ENCODE assay signal across 1 cellular context in the genomic region with DNA sequence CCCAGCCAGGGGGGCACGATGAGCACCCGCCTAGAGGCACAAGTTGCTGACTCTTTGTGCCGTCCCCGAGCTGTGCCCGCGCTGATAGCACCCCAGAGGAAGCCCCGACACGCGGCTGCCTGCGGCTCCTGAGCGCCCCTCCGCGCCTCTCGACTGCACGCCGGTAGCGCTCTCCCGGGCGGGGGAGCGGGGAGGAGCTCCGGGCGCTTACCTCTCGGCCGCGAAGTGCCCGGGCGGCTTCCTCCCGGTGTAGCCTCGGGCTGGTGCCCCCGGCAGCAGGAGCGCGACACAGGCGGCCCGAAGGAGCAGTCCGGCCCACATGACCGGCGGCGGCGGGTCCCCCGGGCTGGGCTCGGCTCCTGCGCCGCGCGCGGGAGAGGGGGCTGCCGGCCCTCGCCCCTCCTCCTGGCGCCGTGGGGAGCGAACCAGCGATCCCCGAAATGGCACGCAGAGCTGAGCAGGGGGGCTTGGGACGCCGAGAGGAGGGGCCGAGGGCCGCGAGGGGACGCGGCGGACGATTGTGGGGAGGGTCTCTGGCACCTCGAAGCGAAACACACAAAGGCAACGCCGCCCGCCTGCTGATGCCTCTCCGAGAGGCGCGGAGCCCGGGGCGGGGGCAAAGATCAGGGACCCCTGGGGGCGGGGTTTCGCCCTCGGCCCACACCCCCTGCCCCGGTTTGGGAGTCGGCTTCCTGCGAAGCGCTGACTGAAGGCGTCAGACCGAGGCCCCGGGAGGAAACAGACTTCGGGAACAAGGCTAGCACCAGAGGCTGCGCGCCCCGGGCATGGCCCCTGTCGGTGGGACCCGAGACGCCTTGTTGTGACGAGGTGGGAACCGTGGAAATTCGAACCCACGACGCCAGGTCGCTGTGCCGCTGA.
TF ChIP-seq lines count a peak whose summit lies in the region.

A gene with protein sequence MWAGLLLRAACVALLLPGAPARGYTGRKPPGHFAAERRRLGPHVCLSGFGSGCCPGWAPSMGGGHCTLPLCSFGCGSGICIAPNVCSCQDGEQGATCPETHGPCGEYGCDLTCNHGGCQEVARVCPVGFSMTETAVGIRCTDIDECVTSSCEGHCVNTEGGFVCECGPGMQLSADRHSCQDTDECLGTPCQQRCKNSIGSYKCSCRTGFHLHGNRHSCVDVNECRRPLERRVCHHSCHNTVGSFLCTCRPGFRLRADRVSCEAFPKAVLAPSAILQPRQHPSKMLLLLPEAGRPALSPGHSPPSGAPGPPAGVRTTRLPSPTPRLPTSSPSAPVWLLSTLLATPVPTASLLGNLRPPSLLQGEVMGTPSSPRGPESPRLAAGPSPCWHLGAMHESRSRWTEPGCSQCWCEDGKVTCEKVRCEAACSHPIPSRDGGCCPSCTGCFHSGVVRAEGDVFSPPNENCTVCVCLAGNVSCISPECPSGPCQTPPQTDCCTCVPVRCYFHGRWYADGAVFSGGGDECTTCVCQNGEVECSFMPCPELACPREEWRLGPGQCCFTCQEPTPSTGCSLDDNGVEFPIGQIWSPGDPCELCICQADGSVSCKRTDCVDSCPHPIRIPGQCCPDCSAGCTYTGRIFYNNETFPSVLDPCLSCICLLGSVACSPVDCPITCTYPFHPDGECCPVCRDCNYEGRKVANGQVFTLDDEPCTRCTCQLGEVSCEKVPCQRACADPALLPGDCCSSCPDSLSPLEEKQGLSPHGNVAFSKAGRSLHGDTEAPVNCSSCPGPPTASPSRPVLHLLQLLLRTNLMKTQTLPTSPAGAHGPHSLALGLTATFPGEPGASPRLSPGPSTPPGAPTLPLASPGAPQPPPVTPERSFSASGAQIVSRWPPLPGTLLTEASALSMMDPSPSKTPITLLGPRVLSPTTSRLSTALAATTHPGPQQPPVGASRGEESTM (minus strand): TSS at position 600 of the 879 bp plus-strand sequence. CDS start 279 bp downstream, at position 321.

TF ChIP-seq in HepG2, 621 proteins besides CTCF, POLR2A, EP300 and RAD21 (continued from another document and continues in another):
- TF ChIP-seq NRL (CRISPR knock-in tag; IDR thresholded peaks at IDR 0.05; ENCODE audit: borderline replicate concordance), result no peak
- no peak for TF ChIP-seq ZKSCAN5 (CRISPR knock-in tag; IDR thresholded peaks at IDR 0.05)
- TF ChIP-seq, protein P1, sequence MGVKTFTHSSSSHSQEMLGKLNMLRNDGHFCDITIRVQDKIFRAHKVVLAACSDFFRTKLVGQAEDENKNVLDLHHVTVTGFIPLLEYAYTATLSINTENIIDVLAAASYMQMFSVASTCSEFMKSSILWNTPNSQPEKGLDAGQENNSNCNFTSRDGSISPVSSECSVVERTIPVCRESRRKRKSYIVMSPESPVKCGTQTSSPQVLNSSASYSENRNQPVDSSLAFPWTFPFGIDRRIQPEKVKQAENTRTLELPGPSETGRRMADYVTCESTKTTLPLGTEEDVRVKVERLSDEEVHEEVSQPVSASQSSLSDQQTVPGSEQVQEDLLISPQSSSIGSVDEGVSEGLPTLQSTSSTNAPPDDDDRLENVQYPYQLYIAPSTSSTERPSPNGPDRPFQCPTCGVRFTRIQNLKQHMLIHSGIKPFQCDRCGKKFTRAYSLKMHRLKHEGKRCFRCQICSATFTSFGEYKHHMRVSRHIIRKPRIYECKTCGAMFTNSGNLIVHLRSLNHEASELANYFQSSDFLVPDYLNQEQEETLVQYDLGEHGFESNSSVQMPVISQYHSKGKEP (CRISPR knock-in tag; IDR thresholded peaks at IDR 0.05), result no peak
- TF ChIP-seq TCF7L2 (IDR thresholded peaks at IDR 0.05; ENCODE audit: low read depth, low read length), result no peak
- no peak; the same call in 1 of the 2 replicates for TF ChIP-seq SMYD3 (CRISPR knock-in tag; IDR thresholded peaks at IDR 0.05)
- TF ChIP-seq ZFP90 (CRISPR knock-in tag; IDR thresholded peaks at IDR 0.05; ENCODE audit: borderline replicate concordance), result 0 out of 2 replicates have a peak, but pooled peaks have one; percentile 48
- no peak for TF ChIP-seq ZNF552 (CRISPR knock-in tag; IDR thresholded peaks at IDR 0.05; ENCODE audit: borderline replicate concordance)
- no peak for TF ChIP-seq TSC22D2 (CRISPR knock-in tag; IDR thresholded peaks at IDR 0.05; ENCODE audit: borderline replicate concordance)
- no peak; the same call in 1 of the 2 replicates for TF ChIP-seq SNAI1 (CRISPR knock-in tag; IDR thresholded peaks at IDR 0.05; ENCODE audit: borderline replicate concordance)
- TF ChIP-seq, protein P2, sequence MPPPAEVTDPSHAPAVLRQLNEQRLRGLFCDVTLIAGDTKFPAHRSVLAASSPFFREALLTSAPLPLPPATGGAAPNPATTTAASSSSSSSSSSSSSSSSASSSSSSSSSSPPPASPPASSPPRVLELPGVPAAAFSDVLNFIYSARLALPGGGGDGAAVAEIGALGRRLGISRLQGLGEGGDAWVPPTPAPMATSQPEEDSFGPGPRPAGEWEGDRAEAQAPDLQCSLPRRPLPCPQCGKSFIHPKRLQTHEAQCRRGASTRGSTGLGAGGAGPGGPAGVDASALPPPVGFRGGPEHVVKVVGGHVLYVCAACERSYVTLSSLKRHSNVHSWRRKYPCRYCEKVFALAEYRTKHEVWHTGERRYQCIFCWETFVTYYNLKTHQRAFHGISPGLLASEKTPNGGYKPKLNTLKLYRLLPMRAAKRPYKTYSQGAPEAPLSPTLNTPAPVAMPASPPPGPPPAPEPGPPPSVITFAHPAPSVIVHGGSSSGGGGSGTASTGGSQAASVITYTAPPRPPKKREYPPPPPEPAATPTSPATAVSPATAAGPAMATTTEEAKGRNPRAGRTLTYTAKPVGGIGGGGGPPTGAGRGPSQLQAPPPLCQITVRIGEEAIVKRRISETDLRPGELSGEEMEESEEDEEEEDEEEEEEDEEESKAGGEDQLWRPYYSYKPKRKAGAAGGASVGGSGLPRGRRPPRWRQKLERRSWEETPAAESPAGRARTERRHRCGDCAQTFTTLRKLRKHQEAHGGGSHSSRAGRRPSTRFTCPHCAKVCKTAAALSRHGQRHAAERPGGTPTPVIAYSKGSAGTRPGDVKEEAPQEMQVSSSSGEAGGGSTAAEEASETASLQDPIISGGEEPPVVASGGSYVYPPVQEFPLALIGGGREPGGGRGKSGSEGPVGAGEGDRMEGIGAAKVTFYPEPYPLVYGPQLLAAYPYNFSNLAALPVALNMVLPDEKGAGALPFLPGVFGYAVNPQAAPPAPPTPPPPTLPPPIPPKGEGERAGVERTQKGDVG (CRISPR knock-in tag; IDR thresholded peaks at IDR 0.05; ENCODE audit: borderline replicate concordance), result no peak; the same call in 1 of the 2 replicates
- peak; percentile 86 for TF ChIP-seq ZC3H13 (CRISPR knock-in tag; IDR thresholded peaks at IDR 0.05)
- no peak for TF ChIP-seq NFATC3 (CRISPR knock-in tag; IDR thresholded peaks at IDR 0.05)
- TF ChIP-seq SALL2 (CRISPR knock-in tag; IDR thresholded peaks at IDR 0.05), result no peak; the same call in 1 of the 2 replicates
- TF ChIP-seq ZNF850 (CRISPR knock-in tag; conservative IDR thresholded peaks at IDR 0.05), result 0 out of 2 replicates have a peak, but pooled peaks have one; percentile 33
- TF ChIP-seq JUN (CRISPR knock-in tag; IDR thresholded peaks at IDR 0.05), result no peak; the same call in 1 of the 2 replicates
- 0 out of 2 replicates have a peak, but pooled peaks have one; percentile 57 for TF ChIP-seq GPN1 (CRISPR knock-in tag; IDR thresholded peaks at IDR 0.05; ENCODE audit: borderline replicate concordance)
- no peak for TF ChIP-seq ZNF678 (CRISPR knock-in tag; IDR thresholded peaks at IDR 0.05)
- TF ChIP-seq, protein P3, sequence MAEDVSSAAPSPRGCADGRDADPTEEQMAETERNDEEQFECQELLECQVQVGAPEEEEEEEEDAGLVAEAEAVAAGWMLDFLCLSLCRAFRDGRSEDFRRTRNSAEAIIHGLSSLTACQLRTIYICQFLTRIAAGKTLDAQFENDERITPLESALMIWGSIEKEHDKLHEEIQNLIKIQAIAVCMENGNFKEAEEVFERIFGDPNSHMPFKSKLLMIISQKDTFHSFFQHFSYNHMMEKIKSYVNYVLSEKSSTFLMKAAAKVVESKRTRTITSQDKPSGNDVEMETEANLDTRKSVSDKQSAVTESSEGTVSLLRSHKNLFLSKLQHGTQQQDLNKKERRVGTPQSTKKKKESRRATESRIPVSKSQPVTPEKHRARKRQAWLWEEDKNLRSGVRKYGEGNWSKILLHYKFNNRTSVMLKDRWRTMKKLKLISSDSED (CRISPR knock-in tag; IDR thresholded peaks at IDR 0.05), result 0 out of 2 replicates have a peak, but pooled peaks have one; percentile 47
- peak; percentile 93; the same call in 1 of the 2 replicates for TF ChIP-seq ZNF816 (CRISPR knock-in tag; IDR thresholded peaks at IDR 0.05; ENCODE audit: borderline replicate concordance)
- peak; percentile 80; the same call in 1 of the 2 replicates for TF ChIP-seq ZSCAN20 (CRISPR knock-in tag; IDR thresholded peaks at IDR 0.05; ENCODE audit: borderline replicate concordance)
- TF ChIP-seq MTF1 (CRISPR knock-in tag; IDR thresholded peaks at IDR 0.05), result no peak; the same call in 1 of the 2 replicates
- TF ChIP-seq, protein P4, sequence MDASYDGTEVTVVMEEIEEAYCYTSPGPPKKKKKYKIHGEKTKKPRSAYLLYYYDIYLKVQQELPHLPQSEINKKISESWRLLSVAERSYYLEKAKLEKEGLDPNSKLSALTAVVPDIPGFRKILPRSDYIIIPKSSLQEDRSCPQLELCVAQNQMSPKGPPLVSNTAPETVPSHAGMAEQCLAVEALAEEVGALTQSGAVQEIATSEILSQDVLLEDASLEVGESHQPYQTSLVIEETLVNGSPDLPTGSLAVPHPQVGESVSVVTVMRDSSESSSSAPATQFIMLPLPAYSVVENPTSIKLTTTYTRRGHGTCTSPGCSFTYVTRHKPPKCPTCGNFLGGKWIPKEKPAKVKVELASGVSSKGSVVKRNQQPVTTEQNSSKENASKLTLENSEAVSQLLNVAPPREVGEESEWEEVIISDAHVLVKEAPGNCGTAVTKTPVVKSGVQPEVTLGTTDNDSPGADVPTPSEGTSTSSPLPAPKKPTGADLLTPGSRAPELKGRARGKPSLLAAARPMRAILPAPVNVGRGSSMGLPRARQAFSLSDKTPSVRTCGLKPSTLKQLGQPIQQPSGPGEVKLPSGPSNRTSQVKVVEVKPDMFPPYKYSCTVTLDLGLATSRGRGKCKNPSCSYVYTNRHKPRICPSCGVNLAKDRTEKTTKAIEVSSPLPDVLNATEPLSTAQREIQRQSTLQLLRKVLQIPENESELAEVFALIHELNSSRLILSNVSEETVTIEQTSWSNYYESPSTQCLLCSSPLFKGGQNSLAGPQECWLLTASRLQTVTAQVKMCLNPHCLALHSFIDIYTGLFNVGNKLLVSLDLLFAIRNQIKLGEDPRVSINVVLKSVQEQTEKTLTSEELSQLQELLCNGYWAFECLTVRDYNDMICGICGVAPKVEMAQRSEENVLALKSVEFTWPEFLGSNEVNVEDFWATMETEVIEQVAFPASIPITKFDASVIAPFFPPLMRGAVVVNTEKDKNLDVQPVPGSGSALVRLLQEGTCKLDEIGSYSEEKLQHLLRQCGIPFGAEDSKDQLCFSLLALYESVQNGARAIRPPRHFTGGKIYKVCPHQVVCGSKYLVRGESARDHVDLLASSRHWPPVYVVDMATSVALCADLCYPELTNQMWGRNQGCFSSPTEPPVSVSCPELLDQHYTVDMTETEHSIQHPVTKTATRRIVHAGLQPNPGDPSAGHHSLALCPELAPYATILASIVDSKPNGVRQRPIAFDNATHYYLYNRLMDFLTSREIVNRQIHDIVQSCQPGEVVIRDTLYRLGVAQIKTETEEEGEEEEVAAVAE (CRISPR knock-in tag; IDR thresholded peaks at IDR 0.05; ENCODE audit: borderline replicate concordance), result no peak
- no peak for TF ChIP-seq DPF2 (CRISPR knock-in tag; IDR thresholded peaks at IDR 0.05; ENCODE audit: borderline replicate concordance, low read depth)
- TF ChIP-seq MLLT10 (CRISPR knock-in tag; IDR thresholded peaks at IDR 0.05), result no peak
- no peak for TF ChIP-seq HMGA1 (CRISPR knock-in tag; conservative IDR thresholded peaks at IDR 0.05)
- TF ChIP-seq GLI4 (CRISPR knock-in tag; IDR thresholded peaks at IDR 0.05; ENCODE audit: borderline replicate concordance), result peak; percentile 37; the same call in 1 of the 2 replicates
- TF ChIP-seq, protein P5, sequence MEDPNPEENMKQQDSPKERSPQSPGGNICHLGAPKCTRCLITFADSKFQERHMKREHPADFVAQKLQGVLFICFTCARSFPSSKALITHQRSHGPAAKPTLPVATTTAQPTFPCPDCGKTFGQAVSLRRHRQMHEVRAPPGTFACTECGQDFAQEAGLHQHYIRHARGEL (CRISPR knock-in tag; IDR thresholded peaks at IDR 0.05), result 0 out of 2 replicates have a peak, but pooled peaks have one; percentile 49
- 0 out of 2 replicates have a peak, but pooled peaks have one; percentile 64 for TF ChIP-seq RFXANK (CRISPR knock-in tag; IDR thresholded peaks at IDR 0.05)
- no peak for TF ChIP-seq ZFP62 (CRISPR knock-in tag; IDR thresholded peaks at IDR 0.05)
- TF ChIP-seq, protein P6, sequence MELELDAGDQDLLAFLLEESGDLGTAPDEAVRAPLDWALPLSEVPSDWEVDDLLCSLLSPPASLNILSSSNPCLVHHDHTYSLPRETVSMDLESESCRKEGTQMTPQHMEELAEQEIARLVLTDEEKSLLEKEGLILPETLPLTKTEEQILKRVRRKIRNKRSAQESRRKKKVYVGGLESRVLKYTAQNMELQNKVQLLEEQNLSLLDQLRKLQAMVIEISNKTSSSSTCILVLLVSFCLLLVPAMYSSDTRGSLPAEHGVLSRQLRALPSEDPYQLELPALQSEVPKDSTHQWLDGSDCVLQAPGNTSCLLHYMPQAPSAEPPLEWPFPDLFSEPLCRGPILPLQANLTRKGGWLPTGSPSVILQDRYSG (CRISPR knock-in tag; IDR thresholded peaks at IDR 0.05), result no peak
- TF ChIP-seq IRX3 (CRISPR knock-in tag; IDR thresholded peaks at IDR 0.05; ENCODE audit: borderline replicate concordance, low read depth), result no peak; the same call in 1 of the 2 replicates
- no peak for TF ChIP-seq ZNF121 (CRISPR knock-in tag; IDR thresholded peaks at IDR 0.05)
- TF ChIP-seq ZNF83 (CRISPR knock-in tag; IDR thresholded peaks at IDR 0.05; ENCODE audit: borderline replicate concordance), result peak; percentile 19; the same call in 1 of the 2 replicates
- peak; percentile 70 for TF ChIP-seq ZFY (CRISPR knock-in tag; IDR thresholded peaks at IDR 0.05)
- TF ChIP-seq ZNF775 (CRISPR knock-in tag; IDR thresholded peaks at IDR 0.05; ENCODE audit: borderline replicate concordance), result no peak
- no peak for TF ChIP-seq REPIN1 (CRISPR knock-in tag; IDR thresholded peaks at IDR 0.05; ENCODE audit: borderline replicate concordance, low read depth)
- TF ChIP-seq, protein P7, sequence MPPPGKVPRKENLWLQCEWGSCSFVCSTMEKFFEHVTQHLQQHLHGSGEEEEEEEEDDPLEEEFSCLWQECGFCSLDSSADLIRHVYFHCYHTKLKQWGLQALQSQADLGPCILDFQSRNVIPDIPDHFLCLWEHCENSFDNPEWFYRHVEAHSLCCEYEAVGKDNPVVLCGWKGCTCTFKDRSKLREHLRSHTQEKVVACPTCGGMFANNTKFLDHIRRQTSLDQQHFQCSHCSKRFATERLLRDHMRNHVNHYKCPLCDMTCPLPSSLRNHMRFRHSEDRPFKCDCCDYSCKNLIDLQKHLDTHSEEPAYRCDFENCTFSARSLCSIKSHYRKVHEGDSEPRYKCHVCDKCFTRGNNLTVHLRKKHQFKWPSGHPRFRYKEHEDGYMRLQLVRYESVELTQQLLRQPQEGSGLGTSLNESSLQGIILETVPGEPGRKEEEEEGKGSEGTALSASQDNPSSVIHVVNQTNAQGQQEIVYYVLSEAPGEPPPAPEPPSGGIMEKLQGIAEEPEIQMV (CRISPR knock-in tag; IDR thresholded peaks at IDR 0.05; ENCODE audit: low read depth), result 0 out of 2 replicates have a peak, but pooled peaks have one; percentile 71
